Comparison of ENCODE assay signal across 2 cellular contexts in genomic region chrX:150913511-150913910, GRCh38.
TF ChIP-seq lines count a peak whose summit lies in the region.

No MANE protein-coding gene starts in this region.

TF ChIP-seq in IMR-90, 13 proteins besides CTCF, POLR2A, EP300 and RAD21:
- TF ChIP-seq RFX5 (IDR thresholded peaks at IDR 0.05; ENCODE audit: low read depth, low read length) = no peak
- peak; percentile 81 for TF ChIP-seq NFE2L2 (IDR thresholded peaks at IDR 0.05; ENCODE audit: low read depth, low read length)

TF ChIP-seq in GM23338, 12 proteins besides CTCF, POLR2A, EP300 and RAD21:
- no peak for TF ChIP-seq POLR2AphosphoS5 (IDR thresholded peaks at IDR 0.05; ENCODE audit: low read depth)
- no peak for TF ChIP-seq NANOG (IDR thresholded peaks at IDR 0.05; ENCODE audit: borderline replicate concordance)
- no peak for TF ChIP-seq EZH2 (IDR thresholded peaks at IDR 0.05; ENCODE audit: low read depth, unreplicated experiment)
- no peak for TF ChIP-seq EZH2phosphoT487 (IDR thresholded peaks at IDR 0.05; ENCODE audit: unreplicated experiment)
- no peak for TF ChIP-seq STAT1 (IDR thresholded peaks at IDR 0.05; ENCODE audit: unreplicated experiment)
- no peak for TF ChIP-seq ZNF331 (CRISPR knock-in tag; IDR thresholded peaks at IDR 0.05; ENCODE audit: low read depth)
- TF ChIP-seq ZNF462 (CRISPR knock-in tag; IDR thresholded peaks at IDR 0.05) = no peak
- TF ChIP-seq JUNB (IDR thresholded peaks at IDR 0.05; ENCODE audit: unreplicated experiment) = no peak
- no peak for TF ChIP-seq REST (IDR thresholded peaks at IDR 0.05; ENCODE audit: unreplicated experiment)
- no peak for TF ChIP-seq ETS1 (IDR thresholded peaks at IDR 0.05)
- no peak for TF ChIP-seq CREB1 (CRISPR knock-in tag; IDR thresholded peaks at IDR 0.05; ENCODE audit: low read depth)
- no peak for TF ChIP-seq ZNF114 (CRISPR knock-in tag; IDR thresholded peaks at IDR 0.05)
